ENCODE assay signal across 15 cellular contexts in genomic region chr14:93175492-93175891, GRCh38. TPM values are rescaled to one million over a fixed set of nuclear protein-coding genes. Genes with fewer than 3 reads are reported as not detected.
DNase-seq lines count a peak whose midpoint lies in the region; ATAC-seq and TF ChIP-seq lines count a peak whose summit lies in the region.
"Had no signal": no experiment of that assay in that cellular context is flagged by ENCODE, and none has a peak within 500 bp of the region (broad histone marks: within the 10 kb centered on the region; RNA-seq: fewer than 3 reads in every experiment).

No MANE protein-coding gene starts in this region.

- peaks cover 6% of the 10 kb centered on the region for H3K27me3 Mint-ChIP-seq in chondrocyte (ENCODE audit: low read depth)

- H3K27ac Mint-ChIP-seq in chondrocyte (ENCODE audit: unreplicated experiment), result no peak overlapping the region
- H3K27ac Mint-ChIP-seq: CD14-positive monocyte; CD8-positive, alpha-beta T cell; HFFc6 had no signal

- H3K4me1 Mint-ChIP-seq in chondrocyte (ENCODE audit: low read depth), result no peaks in the 10 kb centered on the region

- no peak overlapping the region for H3K27ac ChIP-seq in HEK293 (ENCODE audit: extremely low read depth, low read depth, low read length)
- H3K27ac ChIP-seq: 22Rv1 had no signal

- intact Hi-C loops in posterior vena cava (cut with DNase I), result no loop called here

- TF ChIP-seq CTCF in HEK293 (tag by site-specific recombination; IDR thresholded peaks at IDR 0.05) (no peak), chondrocyte (IDR thresholded peaks at IDR 0.05) (no peak)

- H3K9me3 Mint-ChIP-seq in chondrocyte (ENCODE audit: low read depth), result no peaks in the 10 kb centered on the region
- H3K9me3 Mint-ChIP-seq: CD14-positive monocyte; CD8-positive, alpha-beta T cell; HFFc6 had no signal

- POLR2A ChIA-PET in HEK293 (lab: Yijun Ruan, JAX), result no interaction called here

- DNase-seq in chondrocyte (ENCODE audit: low spot score) (peak; percentile 43), posterior vena cava (ENCODE audit: low spot score) (peak; percentile 20)
- DNase-seq in stimulated activated CD4-positive, alpha-beta T cell treated with anti-CD3 and anti-CD28 coated beads, Interleukin-4, amount 100 ng/mL, for 1 hour, result no peak
- DNase-seq: CD8-positive, alpha-beta T cell; COR-L47; DMS153; DMS79 treated with DMSO at 0.1 percent for 48 hours; EL; HFFc6 had no signal

- H3K9me3 ChIP-seq in HEK293 (ENCODE audit: control insufficient read depth, insufficient read depth, low read depth, low read length), result no peaks in the 10 kb centered on the region
- H3K9me3 ChIP-seq: HAP-1 had no signal

- no peak overlapping the region for H3K4me3 ChIP-seq in HEK293 (ENCODE audit: low read depth, low read length)
- H3K4me3 ChIP-seq: HAP-1 had no signal

- no peaks in the 10 kb centered on the region for H3K36me3 ChIP-seq in HEK293 (ENCODE audit: control insufficient read depth in 2 of 2, insufficient read depth in 1 of 2, low read length in 2 of 2)
- H3K36me3 ChIP-seq: HAP-1 had no signal

- H3K36me3 Mint-ChIP-seq in chondrocyte (ENCODE audit: low read depth), result no peaks in the 10 kb centered on the region
- H3K36me3 Mint-ChIP-seq: CD14-positive monocyte; CD8-positive, alpha-beta T cell had no signal

- ATAC-seq in HG03571 (IDR thresholded peaks at IDR 0.05; ENCODE audit: unreplicated experiment), result no peak
- ATAC-seq in GM19351 (IDR thresholded peaks at IDR 0.05; ENCODE audit: unreplicated experiment), result no peak
- ATAC-seq: CD8-positive, alpha-beta T cell had no signal

- H3K4me1 ChIP-seq in HEK293 (ENCODE audit: control insufficient read depth, insufficient read depth, low read length), result peaks cover 3% of the 10 kb centered on the region
- H3K4me1 ChIP-seq: HAP-1 had no signal

- no peak overlapping the region for H3K4me3 Mint-ChIP-seq in chondrocyte (ENCODE audit: unreplicated experiment)
- H3K4me3 Mint-ChIP-seq: CD14-positive monocyte; CD8-positive, alpha-beta T cell; HFFc6 had no signal

- CTCF ChIA-PET in HEK293 (lab: Yijun Ruan, JAX), result interaction anchor here (0.7 to 1.7 kb wide), 2 partner anchors 62 to 719 kb away, joined by 3 to 9 read pairs; no protein-coding TSS in a partner anchor

TF ChIP-seq in HEK293, 187 proteins besides CTCF, POLR2A, EP300 and RAD21:
- TF ChIP-seq ZNF596 (tag by site-specific recombination; IDR thresholded peaks at IDR 0.05) (no peak), ZNF394 (tag by site-specific recombination; IDR thresholded peaks at IDR 0.05; ENCODE audit: borderline replicate concordance) (peak; percentile 74), PRDM2 (tag by site-specific recombination; IDR thresholded peaks at IDR 0.05; ENCODE audit: borderline replicate concordance) (no peak), EGR2 (tag by site-specific recombination; IDR thresholded peaks at IDR 0.05; ENCODE audit: low read depth) (peak; percentile 29; the same call in 1 of the 2 replicates), BCL11A (tag by site-specific recombination; IDR thresholded peaks at IDR 0.05; ENCODE audit: low read depth) (no peak), ZFHX2 (tag by site-specific recombination; conservative IDR thresholded peaks at IDR 0.05) (0 out of 2 replicates have a peak, but pooled peaks have one; percentile 16)
TF ChIP-seq in HEK293: peak in this region for 3.

RNA-seq across cellular contexts. Expression of gene MOAP1, which starts 9.2 kb away (rescaled TPM):
- total RNA-seq in chondrocyte (14.5 to 18.1 TPM (median 16.7 TPM) in 3 replicates), posterior vena cava (10 to 100 TPM; 21.7 to 21.8 TPM)

RNA-seq across cellular contexts. Expression of gene LYSET, which starts 9.6 kb away (rescaled TPM):
- total RNA-seq in chondrocyte, result 13.1 to 15.2 TPM (median 14.9 TPM) in 3 replicates
- 10 to 100 TPM; 13.6 to 16.3 TPM for total RNA-seq in posterior vena cava

RNA-seq across cellular contexts. Expression of gene GON7, which starts 31.4 kb away (rescaled TPM):
- total RNA-seq in chondrocyte (5.3 to 11.7 TPM (median 5.7 TPM) in 3 replicates), posterior vena cava (1 to 10 TPM; 7.5 to 9.1 TPM)

RNA-seq across cellular contexts. Expression of gene UBR7, which starts 31.6 kb away (rescaled TPM):
- 15.3 to 27.1 TPM (median 16.6 TPM) in 3 replicates for total RNA-seq in chondrocyte
- 10 to 100 TPM; 18.2 to 18.7 TPM for total RNA-seq in posterior vena cava

RNA-seq across cellular contexts. Expression of gene ITPK1, which starts 59.8 kb away (rescaled TPM):
- total RNA-seq in chondrocyte (27.7 to 31.2 TPM (median 28.2 TPM) in 3 replicates), posterior vena cava (10 to 100 TPM; 50.9 to 68.6 TPM)
